12 cellular contexts compared by ENCODE assay signal in genomic region chr3:50676031-50676705, GRCh38. TPM values are rescaled to one million over a fixed set of nuclear protein-coding genes. Genes with fewer than 3 reads are reported as not detected.
DNase-seq lines count a peak whose midpoint lies in the region; ATAC-seq and TF ChIP-seq lines count a peak whose summit lies in the region.
"Had no signal": no experiment of that assay in that cellular context is flagged by ENCODE, and none has a peak within 500 bp of the region (broad histone marks: within the 10 kb centered on the region; RNA-seq: fewer than 3 reads in every experiment).

No MANE protein-coding gene starts in this region.

- CTCF ChIA-PET in naive thymus-derived CD4-positive, alpha-beta T cell (lab: Charles Lee) = interaction anchor here (0.6 to 1.5 kb wide), 4 partner anchors 16 to 695 kb away, joined by 3 to 4 read pairs (median 3); no protein-coding TSS in a partner anchor

- POLR2A ChIA-PET in naive thymus-derived CD4-positive, alpha-beta T cell (lab: Charles Lee) = no interaction called here

- intact Hi-C loops in naive thymus-derived CD4-positive, alpha-beta T cell (cut with micrococcal nuclease) = loop anchor here (5.0 to 10.0 kb wide), 3 partner anchors 104 to 711 kb away; partner anchors contain the start of gene MANF (in 1 of the 2)
- intact Hi-C loops in CD14-positive monocyte (cut with micrococcal nuclease) = no loop called here

- H3K4me1 Mint-ChIP-seq in naive thymus-derived CD4-positive, alpha-beta T cell = peaks cover 4 to 10% (median 6%) of the 10 kb centered on the region in 7 donors
- peaks cover 12% of the 10 kb centered on the region for H3K4me1 Mint-ChIP-seq in CD14-positive monocyte

- H3K27ac Mint-ChIP-seq in naive thymus-derived CD4-positive, alpha-beta T cell = no peak overlapping the region
- no peak overlapping the region for H3K27ac Mint-ChIP-seq in CD14-positive monocyte
- H3K27ac Mint-ChIP-seq: T-helper 1 cell treated with Interleukin-12 subunit alpha and Interleukin-12 subunit beta and Interleukin-4 antibody, amounts not matched to agents 30 μg/mL and 1 μg/mL, for 36 hours had no signal

- peaks cover 0 to 4% (median 0%) of the 10 kb centered on the region in 5 donors for H3K36me3 Mint-ChIP-seq in naive thymus-derived CD4-positive, alpha-beta T cell
- H3K36me3 Mint-ChIP-seq in CD14-positive monocyte = peaks cover 3 to 14% of the 10 kb centered on the region in 2 donors

- peaks cover 17 to 63% (median 32%) of the 10 kb centered on the region in 5 donors for H3K27me3 Mint-ChIP-seq in naive thymus-derived CD4-positive, alpha-beta T cell
- peaks cover 61 to 78% (median 73%) of the 10 kb centered on the region in 3 donors for H3K27me3 Mint-ChIP-seq in CD14-positive monocyte (ENCODE audit: low read depth in 3 of 3)

- H3K9ac ChIP-seq in HUES6 (ENCODE audit: low read length) = peak overlapping the region; percentile 33

- no peaks in the 10 kb centered on the region for H3K36me3 ChIP-seq in HUES6 (ENCODE audit: control insufficient read depth, insufficient read depth, low read length)
- H3K36me3 ChIP-seq in naive thymus-derived CD4-positive, alpha-beta T cell (ENCODE audit: control insufficient read depth in 2 of 3, insufficient read depth in 3 of 3, low read length in 3 of 3) = no peaks in the 10 kb centered on the region
- H3K36me3 ChIP-seq in effector memory CD4-positive, alpha-beta T cell (ENCODE audit: control insufficient read depth, insufficient read depth, low read length) = no peaks in the 10 kb centered on the region
- H3K36me3 ChIP-seq: gastrocnemius medialis, neutrophil had no signal

- TF ChIP-seq CTCF in CD14-positive monocyte (IDR thresholded peaks at IDR 0.05) = no peak

- H3K27me3 ChIP-seq in HUES6 (ENCODE audit: control insufficient read depth, insufficient read depth, low read length) = peaks cover 38% of the 10 kb centered on the region
- peaks cover 0 to 3% of the 10 kb centered on the region in 2 donors for H3K27me3 ChIP-seq in naive thymus-derived CD4-positive, alpha-beta T cell (ENCODE audit: control insufficient read depth in 2 of 2, insufficient read depth in 2 of 2, low read length in 2 of 2)
- H3K27me3 ChIP-seq in effector memory CD4-positive, alpha-beta T cell (replicated peaks; ENCODE audit: control insufficient read depth, insufficient read depth, low read length, poor library complexity, severe bottlenecking) = no peaks in the 10 kb centered on the region

- H3K9me3 ChIP-seq in HUES6 (ENCODE audit: control insufficient read depth, insufficient read depth, low read depth, low read length) = no peaks in the 10 kb centered on the region
- H3K9me3 ChIP-seq in naive thymus-derived CD4-positive, alpha-beta T cell (ENCODE audit: control insufficient read depth in 2 of 3, low read length in 3 of 3) = no peaks in the 10 kb centered on the region
- no peaks in the 10 kb centered on the region for H3K9me3 ChIP-seq in effector memory CD4-positive, alpha-beta T cell (ENCODE audit: control insufficient read depth, low read length)
- H3K9me3 ChIP-seq: gastrocnemius medialis, neutrophil had no signal

- ATAC-seq in naive thymus-derived CD4-positive, alpha-beta T cell = no peak
- ATAC-seq: left colon had no signal

- peak overlapping the region in 7 of 10 donors; percentile 12 to 87 (median 76) for H3K4me3 Mint-ChIP-seq in naive thymus-derived CD4-positive, alpha-beta T cell
- H3K4me3 Mint-ChIP-seq in CD14-positive monocyte = peak overlapping the region in 1 of 2 donors; percentile 67

- peak overlapping the region; percentile 68 for H3K4me3 ChIP-seq in HUES6 (ENCODE audit: low read depth, low read length)
- no peak overlapping the region for H3K4me3 ChIP-seq in naive thymus-derived CD4-positive, alpha-beta T cell (ENCODE audit: low read length)
- H3K4me3 ChIP-seq in effector memory CD4-positive, alpha-beta T cell (ENCODE audit: insufficient read depth, low read depth, low read length, poor library complexity, severe bottlenecking) = no peak overlapping the region

- DNase-seq in G401 (ENCODE audit: low spot score) (peak; percentile 47), DMS153 (lab: John Stamatoyannopoulos, UW) (no peak), CD14-positive monocyte (ENCODE audit: low spot score) (no peak)
- no peak for DNase-seq in naive thymus-derived CD4-positive, alpha-beta T cell
- DNase-seq in effector memory CD4-positive, alpha-beta T cell = no peak
- DNase-seq: gastrocnemius medialis, small intestine had no signal

- H3K27ac ChIP-seq in HUES6 (ENCODE audit: low read depth, low read length) (no peak overlapping the region; the same call in 1 of the 2 replicates), angular gyrus (ENCODE audit: low read depth, low read length) (peak overlapping the region; percentile 22)
- H3K27ac ChIP-seq in naive thymus-derived CD4-positive, alpha-beta T cell (ENCODE audit: low read depth, low read length) = no peak overlapping the region
- no peak overlapping the region for H3K27ac ChIP-seq in effector memory CD4-positive, alpha-beta T cell (ENCODE audit: insufficient read depth, low read length, poor library complexity, severe bottlenecking)
- H3K27ac ChIP-seq: gastrocnemius medialis, neutrophil had no signal

- in situ Hi-C loops in G401 (cut with HindIII; ENCODE audit: low sequenced_read_pairs) = no loop called here

- H3K4me1 ChIP-seq in HUES6 (ENCODE audit: control insufficient read depth, insufficient read depth, low read length) = peaks cover 29% of the 10 kb centered on the region
- H3K4me1 ChIP-seq in naive thymus-derived CD4-positive, alpha-beta T cell (ENCODE audit: control insufficient read depth in 2 of 2, insufficient read depth in 2 of 2, low read length in 2 of 2) = no peaks in the 10 kb centered on the region
- peaks cover 3% of the 10 kb centered on the region for H3K4me1 ChIP-seq in effector memory CD4-positive, alpha-beta T cell (ENCODE audit: control insufficient read depth, insufficient read depth, low read length, poor library complexity, severe bottlenecking)

- no peaks in the 10 kb centered on the region for H3K9me3 Mint-ChIP-seq in naive thymus-derived CD4-positive, alpha-beta T cell
- peaks cover 0 to 7% (median 5%) of the 10 kb centered on the region in 7 donors for H3K9me3 Mint-ChIP-seq in CD14-positive monocyte
- H3K9me3 Mint-ChIP-seq: T-helper 1 cell treated with Interleukin-12 subunit alpha and Interleukin-12 subunit beta and Interleukin-4 antibody, amounts not matched to agents 30 μg/mL and 1 μg/mL, for 36 hours had no signal

RNA-seq across cellular contexts. Expression of gene DOCK3, which starts 1.4 kb away (rescaled TPM):
- total RNA-seq in G401 (2014; rRNA removed; shearing (Covaris generic)) = 0.80 and 1.7 TPM in 2 replicates
- total RNA-seq in naive thymus-derived CD4-positive, alpha-beta T cell = 1 to 10 TPM; 1.5 to 2.9 (median 1.9) TPM
- under 1 TPM; 0.19 to 0.26 TPM for polyA plus RNA-seq in naive thymus-derived CD4-positive, alpha-beta T cell
- under 1 TPM in 1 of 2 donors, not detected in 1; 0.03 TPM for polyA plus RNA-seq in CD14-positive monocyte

RNA-seq across cellular contexts. Expression of gene MAPKAPK3, which starts 59.2 kb away (rescaled TPM):
- 99.1 and 108 TPM in 2 replicates for total RNA-seq in G401 (2014; rRNA removed; shearing (Covaris generic))
- 100 to 1,000 TPM in 1 of 5 experiments, 10 to 100 TPM in 4; 26.7 to 196 (median 37.7) TPM for total RNA-seq in naive thymus-derived CD4-positive, alpha-beta T cell
- 10 to 100 TPM; 53.4 to 54.1 TPM for polyA plus RNA-seq in naive thymus-derived CD4-positive, alpha-beta T cell
- 100 to 1,000 TPM; 173 to 252 TPM for polyA plus RNA-seq in CD14-positive monocyte

Comparison
In these comparisons a context has a peak if more than half of its experiments do, and no peak if none do; other contexts are left out.
1. intact Hi-C loops: an anchor here in naive thymus-derived CD4-positive, alpha-beta T cell (5.0 to 10.0 kb wide); none called in CD14-positive monocyte.